Comparison of ENCODE assay signal across 31 cellular contexts in the genomic region with DNA sequence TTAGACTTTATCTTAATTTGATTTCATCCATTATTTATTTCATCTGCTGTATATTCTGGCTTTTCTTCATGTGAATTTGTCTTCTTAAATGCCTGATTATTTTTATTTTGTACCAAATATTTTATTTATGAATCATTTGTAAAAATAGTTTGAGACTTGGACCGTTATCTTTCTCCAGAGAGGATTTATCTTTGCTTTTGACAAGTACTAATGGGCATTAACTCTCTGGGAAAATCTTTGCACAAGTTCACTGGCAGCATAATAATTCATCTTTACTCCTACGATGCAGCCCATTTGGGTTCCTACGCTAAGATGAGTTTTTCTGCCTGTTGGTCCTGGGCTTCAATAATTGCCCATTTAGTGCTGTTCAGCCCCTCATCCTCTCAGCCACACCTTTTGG.
"Had no signal": no experiment of that assay in that cellular context is flagged by ENCODE, and none has a peak within 500 bp of the region (broad histone marks: within the 10 kb centered on the region; RNA-seq: fewer than 3 reads in every experiment).

No MANE protein-coding gene starts in this region.

- H3K4me3 ChIP-seq: adrenal gland, ascending aorta, body of pancreas, breast epithelium had no signal

- DNase-seq: activated B cell treated with CpG ODN at 0.5 μM for 24 hours; activated CD4-positive, alpha-beta memory T cell treated with anti-CD3 and anti-CD28 coated beads for 36 hours; activated CD4-positive, alpha-beta T cell treated with anti-CD3 and anti-CD28 coated beads for 4 hours; activated CD4-positive, alpha-beta T cell treated with anti-CD3 and anti-CD28 coated beads, Interleukin-2, amount 10 ng/mL, durations not matched to agents 24 days and 14 days; activated CD4-positive, alpha-beta T cell treated with anti-CD3 and anti-CD28 coated beads, Interleukin-2, amount 50 U/mL, for 1 hour; activated CD4-positive, alpha-beta T cell treated with anti-CD3 and anti-CD28 coated beads, Interleukin-2, amount 50 U/mL, for 4 hours; activated CD4-positive, CD25-positive, alpha-beta regulatory T cell treated with anti-CD3 and anti-CD28 coated beads, Interleukin-2, amount 50 U/mL, for 72 hours; activated CD8-positive, alpha-beta memory T cell treated with anti-CD3 and anti-CD28 coated beads, Interleukin-2, amount 50 U/mL, for 4 hours; activated CD8-positive, alpha-beta T cell treated with anti-CD3 and anti-CD28 coated beads for 36 hours; activated effector memory CD4-positive, alpha-beta T cell treated with anti-CD3 and anti-CD28 coated beads, Interleukin-2, amount 50 U/mL, for 16 hours; activated gamma-delta T cell treated with Interleukin-2 at 50 U/mL for 16 hours; activated naive CD4-positive, alpha-beta T cell; activated naive CD4-positive, alpha-beta T cell treated with anti-CD3 and anti-CD28 coated beads for 36 hours; activated naive CD4-positive, alpha-beta T cell treated with anti-CD3 and anti-CD28 coated beads, Interleukin-2, amount 50 U/mL, for 16 hours; activated naive CD8-positive, alpha-beta T cell treated with anti-CD3 and anti-CD28 coated beads for 36 hours; activated T-cell treated with anti-CD3 and anti-CD28 coated beads for 4 hours; activated T-cell treated with anti-CD3 and anti-CD28 coated beads, Interleukin-2, amount 50 U/mL, for 1 hour; activated T-cell treated with anti-CD3 and anti-CD28 coated beads, Interleukin-2, amount 50 U/mL, for 4 hours; activated T-cell treated with anti-CD3 and anti-CD28 coated beads, Interleukin-2, amount 50 U/mL, for 72 hours; adrenal gland; amygdala; anterior cingulate cortex; body of pancreas; brain microvascular endothelial cell; central memory CD4-positive, alpha-beta T cell; T-helper 2 cell; T-helper 9 cell had no signal

- ATAC-seq: activated CD8-positive, alpha-beta T cell treated with anti-CD3 and anti-CD28 coated beads for 36 hours; activated naive CD4-positive, alpha-beta T cell treated with anti-CD3 and anti-CD28 coated beads, Interleukin-2, amount 50 U/mL, for 72 hours; activated T-cell treated with anti-CD3 and anti-CD28 coated beads, Interleukin-2, amount 50 U/mL, for 4 hours; activated T-cell treated with anti-CD3 and anti-CD28 coated beads, Interleukin-2, amount 50 U/mL, for 72 hours; activated T-helper 17 cell treated with anti-CD3 and anti-CD28 coated beads, Interleukin-2, amount 50 U/mL, for 72 hours; body of pancreas had no signal
